ENCODE assay signal across 12 cellular contexts in genomic region chr9:110452227-110452801, GRCh38.
DNase-seq lines count a peak whose midpoint lies in the region; TF ChIP-seq lines count a peak whose summit lies in the region.
"Had no signal": no experiment of that assay in that cellular context is flagged by ENCODE, and none has a peak within 500 bp of the region (broad histone marks: within the 10 kb centered on the region; RNA-seq: fewer than 3 reads in every experiment).

No MANE protein-coding gene starts in this region.

- POLR2A ChIA-PET in AG04450 (lab: Yijun Ruan, JAX) = no interaction called here

- WGBS in adrenal gland, 4 donors = 25 to 33% (median 32%) methylated on average over 3 of the region's 3 CpGs
- 18 to 26% methylated on average over 3 of the region's 3 CpGs for WGBS in thyroid gland, 2 donors

- no peak for TF ChIP-seq POLR2A in adrenal gland (IDR thresholded peaks at IDR 0.05)
- TF ChIP-seq POLR2A in thyroid gland (IDR thresholded peaks at IDR 0.05) = no peak

- H3K9me3 ChIP-seq in AG04450 (ENCODE audit: control insufficient read depth, insufficient read depth, low read length) (no peaks in the 10 kb centered on the region), adrenal gland (replicated peaks in 1 of 3) (no peaks in the 10 kb centered on the region), thyroid gland (no peaks in the 10 kb centered on the region)
- H3K9me3 ChIP-seq: vagina had no signal

- H3K27ac ChIP-seq in AG04450 (ENCODE audit: low read depth, low read length) (no peak overlapping the region), adrenal gland (no peak overlapping the region), thyroid gland (no peak overlapping the region)
- H3K27ac ChIP-seq: epithelial cell of prostate, vagina had no signal

- H3K36me3 ChIP-seq in adrenal gland (replicated peaks in 1 of 2) (no peaks in the 10 kb centered on the region), thyroid gland (no peaks in the 10 kb centered on the region)

- DNase-seq in AG04450 (ENCODE audit: low read depth, low spot score) = no peak
- peak; percentile 35 for DNase-seq in HCEC 1CT
- DNase-seq in adrenal gland = no peak
- peak; percentile 21 for DNase-seq in kidney tubule cell (ENCODE audit: low spot score)
- no peak for DNase-seq in NCI-H2029 treated with DMSO at 0.1 percent for 48 hours (lab: John Stamatoyannopoulos, UW)
- no peak for DNase-seq in activated T-cell treated with anti-CD3 and anti-CD28 coated beads for 4 hours
- DNase-seq in DMS79 (lab: John Stamatoyannopoulos, UW) = no peak
- DNase-seq in thyroid gland = no peak
- DNase-seq: activated CD4-positive, alpha-beta T cell treated with anti-CD3 and anti-CD28 coated beads, Interleukin-2, amount 50 U/mL, for 48 hours; NCI-H2171 had no signal

- intact Hi-C loops in adrenal gland (cut with DNase I) = no loop called here
- intact Hi-C loops in thyroid gland (cut with DNase I) = no loop called here

- peak; percentile 45 for TF ChIP-seq CTCF in AG04450 (IDR thresholded peaks at IDR 0.05; ENCODE audit: low read depth, low read length)
- peak; percentile 17 to 53 (median 36) for TF ChIP-seq CTCF in adrenal gland (IDR thresholded peaks at IDR 0.05)
- peak in 3 of 6 experiments; percentile 36 to 52 (median 42) for TF ChIP-seq CTCF in thyroid gland (IDR thresholded peaks at IDR 0.05)

- peaks cover 0 to 8% of the 10 kb centered on the region in 2 donors for H3K4me1 ChIP-seq in adrenal gland (replicated peaks in 1 of 2)
- H3K4me1 ChIP-seq in thyroid gland = no peaks in the 10 kb centered on the region
- H3K4me1 ChIP-seq: vagina had no signal

- H3K4me3 ChIP-seq in AG04450 (ENCODE audit: low read depth, low read length) = no peak overlapping the region
- no peak overlapping the region for H3K4me3 ChIP-seq in adrenal gland
- no peak overlapping the region for H3K4me3 ChIP-seq in thyroid gland (replicated peaks in 1 of 3)
- H3K4me3 ChIP-seq: vagina had no signal

- H3K27me3 ChIP-seq in AG04450 (ENCODE audit: control insufficient read depth, insufficient read depth, low read length) (no peaks in the 10 kb centered on the region), adrenal gland (no peaks in the 10 kb centered on the region), thyroid gland (no peaks in the 10 kb centered on the region)
- H3K27me3 ChIP-seq: vagina had no signal

- CTCF ChIA-PET in AG04450 (lab: Charles Lee) = interaction anchor here (0.6 to 1.4 kb wide), 5 partner anchors 9 to 171 kb away, joined by 3 to 13 read pairs (median 4); no protein-coding TSS in a partner anchor

Comparison
In these comparisons a context has a peak if more than half of its experiments do, and no peak if none do; other contexts are left out.
1. DNase-seq: peak in HCEC 1CT (single experiment) and kidney tubule cell (single experiment); none in AG04450 (single experiment), adrenal gland (0 of 7), NCI-H2029 treated with DMSO at 0.1 percent for 48 hours (single experiment), activated T-cell treated with anti-CD3 and anti-CD28 coated beads for 4 hours (single experiment), DMS79 (single experiment) and thyroid gland (0 of 2).